8 cellular contexts compared by ENCODE assay signal in the genomic region with DNA sequence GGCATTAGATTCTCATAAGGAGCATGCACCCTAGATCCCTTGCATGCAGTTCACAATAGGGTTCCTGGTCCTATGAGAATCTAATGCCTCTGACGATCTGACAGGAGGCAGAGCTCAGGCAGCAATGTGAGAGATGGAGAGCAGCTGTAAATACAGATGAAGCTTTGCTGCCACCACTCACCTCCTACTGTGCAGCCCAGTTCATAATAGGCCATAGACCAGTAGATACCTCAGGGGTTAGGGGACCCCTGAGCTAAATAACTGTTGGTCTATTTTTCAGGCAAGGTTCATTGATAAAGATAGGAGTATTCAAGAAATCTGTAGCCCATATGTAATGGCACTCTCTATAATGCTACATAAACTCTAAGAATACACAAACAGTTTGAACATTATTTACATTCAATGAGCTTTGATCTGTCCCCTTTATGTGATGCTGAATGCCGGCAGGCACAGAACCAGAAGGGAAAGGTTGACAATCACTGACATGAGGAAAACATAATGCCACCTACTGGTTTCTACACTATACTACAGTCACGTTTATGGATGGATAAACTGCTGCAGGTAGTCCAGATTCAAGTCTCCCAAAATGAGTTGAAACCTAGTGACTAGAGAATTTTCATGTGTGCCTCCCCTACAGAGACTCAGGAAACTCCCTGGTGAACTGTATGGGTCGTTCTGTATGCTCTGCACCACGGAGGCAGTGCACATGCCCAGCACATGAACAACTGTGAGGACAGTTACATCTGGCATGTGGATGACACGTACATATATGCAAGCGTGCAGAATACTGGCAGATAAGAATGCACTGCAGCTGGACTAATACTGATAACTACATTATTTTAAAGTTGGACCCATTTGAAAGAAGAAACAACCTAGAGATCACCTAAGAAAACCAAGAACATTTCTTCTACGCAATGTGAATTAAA.
DNase-seq lines count a peak whose midpoint lies in the region; ATAC-seq and TF ChIP-seq lines count a peak whose summit lies in the region.

No MANE protein-coding gene starts in this region.

- no peaks in the 10 kb centered on the region for H3K9me3 ChIP-seq in Panc1 (ENCODE audit: control insufficient read depth, insufficient read depth, low read depth, low read length)
- H3K9me3 ChIP-seq in parathyroid adenoma (ENCODE audit: control insufficient read depth, low read length) = no peaks in the 10 kb centered on the region

- ATAC-seq in GM21526 (IDR thresholded peaks at IDR 0.05; ENCODE audit: low FRiP score, unreplicated experiment) = peak; percentile 83
- ATAC-seq in Panc1 = peak; percentile 83
- ATAC-seq in esophagus mucosa = peak; percentile 52
- ATAC-seq in stimulated activated memory B cell treated with anti-CD40 and anti-IgM and Interleukin-4, amounts not matched to agents 10 μg/mL and 1 μg/mL and 100 μg/mL, for 72 hours = no peak

- H3K27ac ChIP-seq in Panc1 (ENCODE audit: low read length) (no peak overlapping the region), parathyroid adenoma (no peak overlapping the region)

- H2AFZ ChIP-seq in parathyroid adenoma = no peak overlapping the region

- no peak overlapping the region for H3K27ac Mint-ChIP-seq in stimulated activated memory B cell treated with anti-CD40 and anti-IgM and Interleukin-4, amounts not matched to agents 10 μg/mL and 1 μg/mL and 100 μg/mL, for 72 hours

- POLR2A ChIA-PET in Panc1 (lab: Charles Lee) = no interaction called here

- no peaks in the 10 kb centered on the region for H3K79me2 ChIP-seq in parathyroid adenoma

- H3K27me3 Mint-ChIP-seq in stimulated activated memory B cell treated with anti-CD40 and anti-IgM and Interleukin-4, amounts not matched to agents 10 μg/mL and 1 μg/mL and 100 μg/mL, for 72 hours = no peaks in the 10 kb centered on the region

- CTCF ChIA-PET in Panc1 (lab: Charles Lee) = interaction anchor here (0.5 to 0.6 kb wide), 2 partner anchors 29 to 304 kb away, joined by 3 read pairs; no protein-coding TSS in a partner anchor

- H3K4me3 ChIP-seq in Panc1 (ENCODE audit: low read depth in 2 of 2, low read length in 2 of 2) (no peak overlapping the region), parathyroid adenoma (ENCODE audit: low read depth, low read length) (no peak overlapping the region)

- no peaks in the 10 kb centered on the region for H3K27me3 ChIP-seq in Panc1 (ENCODE audit: control insufficient read depth, insufficient read depth, low read length)
- H3K27me3 ChIP-seq in parathyroid adenoma (ENCODE audit: control insufficient read depth, insufficient read depth, low read length) = no peaks in the 10 kb centered on the region

- no peaks in the 10 kb centered on the region for H3K4me1 Mint-ChIP-seq in stimulated activated memory B cell treated with anti-CD40 and anti-IgM and Interleukin-4, amounts not matched to agents 10 μg/mL and 1 μg/mL and 100 μg/mL, for 72 hours

- H3K4me3 Mint-ChIP-seq in stimulated activated memory B cell treated with anti-CD40 and anti-IgM and Interleukin-4, amounts not matched to agents 10 μg/mL and 1 μg/mL and 100 μg/mL, for 72 hours = no peak overlapping the region

- H3K36me3 ChIP-seq in Panc1 (ENCODE audit: control insufficient read depth, insufficient read depth, low read length) (peaks cover 33% of the 10 kb centered on the region), parathyroid adenoma (ENCODE audit: control insufficient read depth, insufficient read depth, low read length) (no peaks in the 10 kb centered on the region)

- no TSS peak for BruUV-seq in Panc1 (replicated peaks; lab: Mats Ljungman, UMichigan)

- intact Hi-C loops in Panc1 (cut with micrococcal nuclease; ENCODE audit: unreplicated experiment) = no loop called here

- DNase-seq in GM10266 (ENCODE audit: extremely low spot score) (peak; percentile 12), HT1080 (ENCODE audit: low read depth) (peak; percentile 39), Panc1 (ENCODE audit: low read depth, low spot score) (no peak)
- DNase-seq in activated CD4-positive, CD25-positive, alpha-beta regulatory T cell treated with anti-CD3 and anti-CD28 coated beads, Interleukin-2, amount 50 U/mL, for 72 hours = no peak

- H3K36me3 Mint-ChIP-seq in stimulated activated memory B cell treated with anti-CD40 and anti-IgM and Interleukin-4, amounts not matched to agents 10 μg/mL and 1 μg/mL and 100 μg/mL, for 72 hours = no peaks in the 10 kb centered on the region

- H3K4me2 ChIP-seq in parathyroid adenoma (ENCODE audit: low read length) = no peak overlapping the region

- H3K4me1 ChIP-seq in Panc1 (ENCODE audit: control insufficient read depth, insufficient read depth, low read length) (no peaks in the 10 kb centered on the region), parathyroid adenoma (no peaks in the 10 kb centered on the region)

- H3K9ac ChIP-seq in parathyroid adenoma = no peak overlapping the region

- no peaks in the 10 kb centered on the region for H3K9me3 Mint-ChIP-seq in stimulated activated memory B cell treated with anti-CD40 and anti-IgM and Interleukin-4, amounts not matched to agents 10 μg/mL and 1 μg/mL and 100 μg/mL, for 72 hours

- TF ChIP-seq CTCF in GM10266 (IDR thresholded peaks at IDR 0.05; ENCODE audit: control insufficient read depth, insufficient read depth, low read depth, missing control alignments) (peak; percentile 48), Panc1 (IDR thresholded peaks at IDR 0.05) (peak; percentile 75), parathyroid adenoma (IDR thresholded peaks at IDR 0.05) (peak; percentile 59)

- in situ Hi-C loops in Panc1 (cut with HindIII; ENCODE audit: low pct_unique_long_range_greater_than_20kb, low sequenced_read_pairs) = no loop called here

Comparison
In these comparisons a context has a peak if more than half of its experiments do, and no peak if none do; other contexts are left out.
1. DNase-seq: peak in GM10266 (single experiment) and HT1080 (single experiment); none in Panc1 (single experiment) and activated CD4-positive, CD25-positive, alpha-beta regulatory T cell treated with anti-CD3 and anti-CD28 coated beads, Interleukin-2, amount 50 U/mL, for 72 hours (single experiment).
2. Peak in every context shown above with its lines, with median percentiles within 50 percentile points of each other: CTCF ChIP-seq.